Comparison of ENCODE assay signal across 24 cellular contexts in the genomic region with DNA sequence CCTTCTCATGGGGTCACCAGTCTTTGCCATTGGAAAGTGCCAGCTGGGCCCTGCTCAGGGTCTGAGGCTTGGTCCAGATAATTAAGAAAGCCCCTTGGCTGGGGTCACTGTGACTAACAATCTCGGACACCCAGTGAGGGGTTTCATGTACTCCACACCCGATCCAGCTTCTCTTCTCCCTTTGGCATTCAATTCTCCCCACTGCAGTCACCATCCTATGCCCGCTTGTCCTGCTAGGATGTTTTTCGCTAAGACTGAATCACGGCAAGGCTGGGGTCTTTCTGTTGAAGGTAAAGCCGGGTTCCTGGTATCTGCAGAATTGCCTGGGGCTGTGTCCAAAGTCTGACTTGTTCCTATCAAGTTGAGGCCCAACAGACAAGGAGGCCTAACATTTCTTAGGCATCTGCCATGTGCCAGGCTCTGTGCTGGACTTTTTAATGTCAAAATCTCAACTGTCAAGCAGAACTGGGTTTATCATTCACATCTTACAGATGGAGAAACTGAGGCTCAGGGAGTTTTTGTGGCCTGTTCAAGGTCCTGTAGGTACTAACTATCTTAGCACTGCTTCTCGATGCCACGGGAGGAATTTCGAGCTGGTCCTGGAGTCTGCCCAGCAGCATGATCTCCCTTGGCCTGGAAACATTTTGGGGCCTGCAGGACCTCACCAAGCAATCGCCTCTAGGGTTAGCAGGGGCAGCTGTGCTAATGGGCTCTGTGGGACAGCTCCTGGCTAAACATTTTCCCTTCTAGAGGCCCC.
"Had no signal": no experiment of that assay in that cellular context is flagged by ENCODE, and none has a peak within 500 bp of the region (broad histone marks: within the 10 kb centered on the region; RNA-seq: fewer than 3 reads in every experiment).

No MANE protein-coding gene starts in this region.

- ATAC-seq: gastroesophageal sphincter; heart right ventricle; left colon; left ventricle myocardium superior; lower lobe of right lung; natural killer cell; right lobe of liver; stimulated activated naive CD8-positive, alpha-beta T cell treated with anti-CD3 and anti-CD28 coated beads, Interleukin-15, amount 100 ng/mL, for 72 hours had no signal

- H2AFZ ChIP-seq: parathyroid adenoma had no signal

- H3K4me3 Mint-ChIP-seq: natural killer cell; stimulated activated naive CD8-positive, alpha-beta T cell treated with anti-CD3 and anti-CD28 coated beads, Interleukin-15, amount 100 ng/mL, for 72 hours had no signal

- H3K27ac Mint-ChIP-seq: natural killer cell, progenitor cell of endocrine pancreas had no signal

- H3K4me3 ChIP-seq: dorsolateral prefrontal cortex, gastroesophageal sphincter, heart right ventricle, lower lobe of right lung, right lobe of liver, suprapubic skin, transverse colon had no signal

- DNase-seq: cerebellar nuclear complex; dorsolateral prefrontal cortex; effector CD4-positive, alpha-beta T cell; foreskin fibroblast; heart right ventricle; hippocampal formation; kidney glomerular epithelial cell; left colon; left ventricle myocardium superior; lower lobe of right lung; natural killer cell; right lobe of liver; small intestine; stimulated activated CD4-positive, alpha-beta T cell treated with anti-CD3 and anti-CD28 coated beads, Interleukin-15, amount 100 ng/mL, for 24 hours; stimulated activated CD4-positive, alpha-beta T cell treated with anti-CD3 and anti-CD28 coated beads, Interleukin-2, amount 100 ng/mL, for 48 hours; stimulated activated CD8-positive, alpha-beta memory T cell treated with anti-CD3 and anti-CD28 coated beads, Interleukin-4, amount 100 ng/mL, for 48 hours; stimulated activated naive CD4-positive, alpha-beta T cell; stimulated activated naive CD8-positive, alpha-beta T cell treated with anti-CD3 and anti-CD28 coated beads, Interleukin-15, amount 100 ng/mL, for 72 hours; transverse colon had no signal

- H3K4me1 Mint-ChIP-seq: natural killer cell; stimulated activated naive CD8-positive, alpha-beta T cell treated with anti-CD3 and anti-CD28 coated beads, Interleukin-15, amount 100 ng/mL, for 72 hours had no signal

- H3K79me2 ChIP-seq: parathyroid adenoma had no signal

- H3K36me3 ChIP-seq: gastroesophageal sphincter, heart right ventricle, lower lobe of right lung, neutrophil, right lobe of liver, suprapubic skin, transverse colon had no signal

- H3K4me1 ChIP-seq: gastroesophageal sphincter, heart right ventricle, lower lobe of right lung, parathyroid adenoma, right lobe of liver, suprapubic skin, transverse colon had no signal

- H3K27me3 Mint-ChIP-seq: stimulated activated naive CD8-positive, alpha-beta T cell treated with anti-CD3 and anti-CD28 coated beads, Interleukin-15, amount 100 ng/mL, for 72 hours had no signal

- H3K36me3 Mint-ChIP-seq: natural killer cell had no signal

- H3K9ac ChIP-seq: parathyroid adenoma had no signal

- H3K9me3 Mint-ChIP-seq: natural killer cell; stimulated activated naive CD8-positive, alpha-beta T cell treated with anti-CD3 and anti-CD28 coated beads, Interleukin-15, amount 100 ng/mL, for 72 hours had no signal

- H3K27ac ChIP-seq: dorsolateral prefrontal cortex, gastroesophageal sphincter, heart right ventricle, lower lobe of right lung, neutrophil, parathyroid adenoma, right lobe of liver, suprapubic skin, transverse colon had no signal

- H3K27me3 ChIP-seq: dorsolateral prefrontal cortex, gastroesophageal sphincter, heart right ventricle, neutrophil, right lobe of liver, suprapubic skin, transverse colon had no signal

- H3K9me3 ChIP-seq: gastroesophageal sphincter, lower lobe of right lung, neutrophil, right lobe of liver, suprapubic skin, transverse colon had no signal
